ENCODE assay signal across 7 cellular contexts in the genomic region with DNA sequence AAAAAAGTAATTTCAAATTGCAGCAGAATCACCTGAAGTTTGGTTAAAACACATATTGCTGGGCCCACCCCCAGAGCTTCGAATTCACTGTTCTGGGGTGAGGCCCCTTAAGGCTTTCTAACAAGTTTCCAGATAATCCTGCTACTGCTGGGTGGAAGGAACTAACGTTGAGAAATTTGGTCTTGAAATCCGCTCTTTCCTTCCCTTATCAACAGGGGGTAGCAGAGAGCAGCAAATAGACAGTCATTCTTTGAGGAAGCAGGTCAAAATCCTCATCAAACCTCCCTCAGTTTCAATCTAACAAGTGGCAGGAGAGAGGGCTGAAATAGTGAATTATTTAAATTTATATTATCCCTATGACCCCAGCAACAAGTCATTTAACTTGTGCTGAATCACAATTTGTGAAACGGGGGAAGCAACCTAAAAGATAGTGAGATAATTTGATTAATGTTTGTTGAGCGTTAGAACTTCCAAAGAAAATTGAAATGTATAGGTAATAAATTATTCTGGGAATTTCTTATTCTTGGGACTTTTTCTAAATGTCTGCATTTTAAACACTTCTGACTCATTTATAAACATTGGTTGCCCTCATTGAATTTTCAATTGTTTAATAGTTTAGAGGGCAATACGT. TPM values are rescaled to one million over a fixed set of nuclear protein-coding genes. Genes with fewer than 3 reads are reported as not detected.
A peak's percentile ranks its signal among the peaks of the same experiment; 100 is the strongest.
DNase-seq lines count a peak whose midpoint lies in the region; ATAC-seq and TF ChIP-seq lines count a peak whose summit lies in the region.

No MANE protein-coding gene starts in this region.

- H3K9me3 Mint-ChIP-seq in progenitor cell of endocrine pancreas (ENCODE audit: low read depth), result no peaks in the 10 kb centered on the region

- CTCF ChIA-PET in HEK293 (lab: Yijun Ruan, JAX), result interaction anchor here (0.5 to 2.9 kb wide), 33 partner anchors 9 to 1036 kb away, joined by 3 to 13 read pairs (median 4); no protein-coding TSS in a partner anchor

- peak; percentile 54 for DNase-seq in NCI-H2171 treated with DMSO at 0.1 percent for 48 hours (lab: John Stamatoyannopoulos, UW)
- peak; percentile 15 for DNase-seq in progenitor cell of endocrine pancreas (ENCODE audit: low spot score, unreplicated experiment)
- DNase-seq in islet precursor cell, result no peak

- H3K36me3 ChIP-seq in DOHH2 (ENCODE audit: control insufficient read depth, low read length) (no peaks in the 10 kb centered on the region), HEK293 (ENCODE audit: control insufficient read depth in 2 of 2, insufficient read depth in 1 of 2, low read length in 2 of 2) (no peaks in the 10 kb centered on the region), gastroesophageal sphincter (peaks cover 0 to 18% of the 10 kb centered on the region in 2 donors)

- POLR2A ChIA-PET in HEK293 (lab: Yijun Ruan, JAX), result interaction anchor here (0.7 kb wide), 1 partner anchor 39 kb away, joined by 9 read pairs; no protein-coding TSS in a partner anchor

- 30 to 32% methylated on average over 6 of the region's 6 CpGs for WGBS in gastroesophageal sphincter (ENCODE audit: low coverage in 1 of 2), 2 donors

- H3K36me3 Mint-ChIP-seq in progenitor cell of endocrine pancreas (ENCODE audit: insufficient read depth), result no peaks in the 10 kb centered on the region

- H3K27me3 ChIP-seq in DOHH2 (ENCODE audit: control insufficient read depth, low read length) (peaks cover 3% of the 10 kb centered on the region; the same call in 1 of the 2 replicates), gastroesophageal sphincter (no peaks in the 10 kb centered on the region)

- H4K20me1 ChIP-seq in DOHH2 (ENCODE audit: control insufficient read depth, insufficient read depth, low read depth, low read length), result no peaks in the 10 kb centered on the region

- H3K4me2 ChIP-seq in DOHH2 (ENCODE audit: low read length), result no peak overlapping the region

- H3F3A ChIP-seq in DOHH2 (ENCODE audit: control insufficient read depth, insufficient read depth), result no peaks in the 10 kb centered on the region; the same call in 1 of the 2 replicates

- no peaks in the 10 kb centered on the region for H3K79me2 ChIP-seq in DOHH2 (ENCODE audit: control insufficient read depth, low read length)

- H3K27me3 Mint-ChIP-seq in progenitor cell of endocrine pancreas, result no peaks in the 10 kb centered on the region

- peak; percentile 79 for TF ChIP-seq CTCF in DOHH2 (IDR thresholded peaks at IDR 0.05; ENCODE audit: low read depth, low read length, poor library complexity, severe bottlenecking)
- peak; percentile 30; the same call in 1 of the 2 replicates for TF ChIP-seq CTCF in HEK293 (tag by site-specific recombination; IDR thresholded peaks at IDR 0.05)
- TF ChIP-seq CTCF in VCaP (conservative IDR thresholded peaks at IDR 0.05), result peak; percentile 85
- TF ChIP-seq CTCF in gastroesophageal sphincter (IDR thresholded peaks at IDR 0.05), result peak; percentile 52 to 73 (median 58)
- TF ChIP-seq CTCF in progenitor cell of endocrine pancreas (IDR thresholded peaks at IDR 0.05; ENCODE audit: unreplicated experiment), result peak; percentile 76

- H3K4me3 Mint-ChIP-seq in progenitor cell of endocrine pancreas (ENCODE audit: low read depth), result no peak overlapping the region

- TF ChIP-seq EP300 in gastroesophageal sphincter (IDR thresholded peaks at IDR 0.05), result no peak

- no peaks in the 10 kb centered on the region for H3K9me2 ChIP-seq in DOHH2 (replicated peaks; ENCODE audit: control insufficient read depth, low read length)

- ATAC-seq in gastroesophageal sphincter, result no peak

- H3K4me3 ChIP-seq in DOHH2 (ENCODE audit: low read length) (no peak overlapping the region), HEK293 (ENCODE audit: low read depth, low read length) (no peak overlapping the region), gastroesophageal sphincter (no peak overlapping the region)

- no peak overlapping the region for H3K27ac Mint-ChIP-seq in progenitor cell of endocrine pancreas

- peaks cover 4% of the 10 kb centered on the region for H3K4me1 Mint-ChIP-seq in progenitor cell of endocrine pancreas (ENCODE audit: low read depth)

- H3K27ac ChIP-seq in DOHH2 (ENCODE audit: low read depth, low read length) (no peak overlapping the region), HEK293 (ENCODE audit: extremely low read depth, low read depth, low read length) (no peak overlapping the region), VCaP (no peak overlapping the region), gastroesophageal sphincter (no peak overlapping the region)

- H3K4me1 ChIP-seq in DOHH2 (ENCODE audit: control insufficient read depth, low read length) (peaks cover 21% of the 10 kb centered on the region), HEK293 (ENCODE audit: control insufficient read depth, insufficient read depth, low read length) (peaks cover 12% of the 10 kb centered on the region; the same call in 1 of the 2 replicates), gastroesophageal sphincter (no peaks in the 10 kb centered on the region)

- TF ChIP-seq POLR2A in gastroesophageal sphincter (IDR thresholded peaks at IDR 0.05), result no peak

- H3K9me3 ChIP-seq in DOHH2 (ENCODE audit: control insufficient read depth, insufficient read depth, low read length) (no peaks in the 10 kb centered on the region), HEK293 (ENCODE audit: control insufficient read depth, insufficient read depth, low read depth, low read length) (no peaks in the 10 kb centered on the region), gastroesophageal sphincter (no peaks in the 10 kb centered on the region)

TF ChIP-seq in HEK293, 187 proteins besides CTCF, POLR2A, EP300 and RAD21:
- peak; percentile 82 for TF ChIP-seq SCRT2 (tag by site-specific recombination; IDR thresholded peaks at IDR 0.05)
- peak; percentile 23; the same call in 1 of the 2 replicates for TF ChIP-seq SCRT1 (tag by site-specific recombination; IDR thresholded peaks at IDR 0.05; ENCODE audit: borderline replicate concordance)
- no peak for TF ChIP-seq ZBTB44 (tag by site-specific recombination; IDR thresholded peaks at IDR 0.05)
- TF ChIP-seq ZNF654 (tag by site-specific recombination; IDR thresholded peaks at IDR 0.05; ENCODE audit: low read depth), result peak; percentile 79

RNA-seq across cellular contexts. Expression of gene MALSU1, which starts 21.7 kb away (rescaled TPM):
- total RNA-seq in gastroesophageal sphincter (10 to 100 TPM; 43.0 to 86.7 (median 63.3) TPM), progenitor cell of endocrine pancreas (47.2 and 50.4 TPM in 2 replicates)

RNA-seq across cellular contexts. Expression of gene GPNMB, which starts 30.9 kb away (rescaled TPM):
- total RNA-seq in gastroesophageal sphincter (100 to 1,000 TPM in 1 of 4 donors, 10 to 100 TPM in 3; 48.1 to 136 (median 70.4) TPM), progenitor cell of endocrine pancreas (0.98 and 1.4 TPM in 2 replicates)

Comparison
In these comparisons a context has a peak if more than half of its experiments do, and no peak if none do; other contexts are left out.
1. CTCF ChIP-seq: peak in every context shown above with its lines; median percentile 85 in VCaP; 79 in DOHH2; 76 in progenitor cell of endocrine pancreas; 58 in gastroesophageal sphincter; 30 in HEK293.
2. RNA of gene GPNMB, which starts 30.9 kb away (total RNA-seq): 48.1 to 136 TPM in gastroesophageal sphincter; 0.98 to 1.4 TPM in progenitor cell of endocrine pancreas; every median in the first group is over 10 times any median in the second.